ENCODE assay signal across 9 cellular contexts in the genomic region with DNA sequence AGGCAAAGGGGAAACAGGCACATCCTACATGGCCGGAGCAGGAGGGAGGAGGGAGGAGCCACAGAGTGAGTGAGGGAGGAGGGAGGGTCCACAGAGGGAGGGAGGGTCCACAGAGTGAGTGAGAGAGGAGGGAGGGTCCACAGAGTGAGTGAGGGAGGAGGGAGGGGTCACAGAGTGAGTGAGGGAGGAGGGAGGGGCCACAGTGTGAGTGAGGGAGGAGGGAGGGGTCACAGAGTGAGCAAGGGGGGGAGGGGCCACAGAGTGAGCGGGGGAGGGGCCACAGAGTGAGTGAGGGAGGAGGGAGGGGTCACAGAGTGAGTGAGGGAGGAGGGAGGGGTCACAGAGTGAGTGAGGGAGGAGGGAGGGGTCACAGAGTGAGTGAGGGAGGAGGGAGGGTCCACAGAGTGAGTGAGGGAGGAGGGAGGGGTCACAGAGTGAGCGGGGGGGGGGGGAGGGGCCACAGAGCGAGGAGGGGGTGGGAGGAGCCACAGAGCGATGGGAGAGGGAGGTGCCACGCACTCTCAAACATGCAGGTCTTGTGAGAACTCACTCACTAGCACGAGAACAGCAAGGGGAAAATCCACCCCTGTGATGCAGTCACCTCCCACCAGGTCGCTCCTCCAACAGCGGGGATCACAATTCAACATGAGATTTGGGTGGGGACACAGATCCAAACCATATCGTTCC. TPM values are rescaled to one million over a fixed set of nuclear protein-coding genes. Genes with fewer than 3 reads are reported as not detected.
"Had no signal": no experiment of that assay in that cellular context is flagged by ENCODE, and none has a peak within 500 bp of the region (broad histone marks: within the 10 kb centered on the region; RNA-seq: fewer than 3 reads in every experiment).

No MANE protein-coding gene starts in this region.

RNA-seq across cellular contexts. Expression of a gene that starts 24.3 kb away (rescaled TPM):
- total RNA-seq: esophagus mucosa; liver; naive thymus-derived CD4-positive, alpha-beta T cell; transverse colon; ureter; vagina had no signal
- polyA plus RNA-seq: naive thymus-derived CD4-positive, alpha-beta T cell had no signal

RNA-seq across cellular contexts. Expression of a gene that starts 53.1 kb away (rescaled TPM):
- total RNA-seq: esophagus mucosa, gastrocnemius medialis, glomerular endothelial cell, heart left ventricle, vagina had no signal
